ENCODE assay signal across 3 cellular contexts in genomic region chr4:12244949-12245348, GRCh38.
"Had no signal": no experiment of that assay in that cellular context is flagged by ENCODE, and none has a peak within 500 bp of the region (broad histone marks: within the 10 kb centered on the region; RNA-seq: fewer than 3 reads in every experiment).

No MANE protein-coding gene starts in this region.

- H3K4me3 ChIP-seq: GM12878 had no signal

- DNase-seq: GDM1, GF-D8 had no signal

- ATAC-seq: GM12878 had no signal
